In the genomic region with DNA sequence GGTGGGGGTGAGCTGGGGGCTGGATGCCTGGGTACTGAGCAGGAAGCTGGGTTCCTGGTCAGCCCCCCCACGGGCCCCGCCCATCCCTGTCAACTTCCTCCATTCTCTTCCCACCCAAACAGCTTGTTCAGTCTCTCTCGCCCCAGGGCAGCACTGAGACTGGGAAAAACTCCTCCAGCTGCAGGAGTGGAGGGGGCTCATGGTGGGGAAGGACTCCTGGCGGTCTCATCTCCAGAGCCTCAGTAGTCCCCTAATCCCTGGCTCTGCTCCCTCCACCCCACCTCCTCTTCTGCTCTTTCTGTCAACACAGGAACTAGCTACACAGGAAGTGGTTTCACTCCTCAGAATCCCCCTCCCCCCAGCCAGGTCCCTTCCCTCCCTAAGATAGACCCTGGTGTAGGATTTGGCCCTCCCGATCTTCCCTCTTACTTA, we compare ENCODE assay signal across 1 cellular context.
TF ChIP-seq lines count a peak whose summit lies in the region.

A gene with protein sequence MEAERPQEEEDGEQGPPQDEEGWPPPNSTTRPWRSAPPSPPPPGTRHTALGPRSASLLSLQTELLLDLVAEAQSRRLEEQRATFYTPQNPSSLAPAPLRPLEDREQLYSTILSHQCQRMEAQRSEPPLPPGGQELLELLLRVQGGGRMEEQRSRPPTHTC (minus strand): TSS at position 36 of the 432 bp plus-strand sequence. CDS start 130 bp downstream, outside the sequence.

TF ChIP-seq in K562, 482 proteins besides CTCF, POLR2A, EP300 and RAD21 (continued from another document and continues in another):
- TF ChIP-seq, protein P1, sequence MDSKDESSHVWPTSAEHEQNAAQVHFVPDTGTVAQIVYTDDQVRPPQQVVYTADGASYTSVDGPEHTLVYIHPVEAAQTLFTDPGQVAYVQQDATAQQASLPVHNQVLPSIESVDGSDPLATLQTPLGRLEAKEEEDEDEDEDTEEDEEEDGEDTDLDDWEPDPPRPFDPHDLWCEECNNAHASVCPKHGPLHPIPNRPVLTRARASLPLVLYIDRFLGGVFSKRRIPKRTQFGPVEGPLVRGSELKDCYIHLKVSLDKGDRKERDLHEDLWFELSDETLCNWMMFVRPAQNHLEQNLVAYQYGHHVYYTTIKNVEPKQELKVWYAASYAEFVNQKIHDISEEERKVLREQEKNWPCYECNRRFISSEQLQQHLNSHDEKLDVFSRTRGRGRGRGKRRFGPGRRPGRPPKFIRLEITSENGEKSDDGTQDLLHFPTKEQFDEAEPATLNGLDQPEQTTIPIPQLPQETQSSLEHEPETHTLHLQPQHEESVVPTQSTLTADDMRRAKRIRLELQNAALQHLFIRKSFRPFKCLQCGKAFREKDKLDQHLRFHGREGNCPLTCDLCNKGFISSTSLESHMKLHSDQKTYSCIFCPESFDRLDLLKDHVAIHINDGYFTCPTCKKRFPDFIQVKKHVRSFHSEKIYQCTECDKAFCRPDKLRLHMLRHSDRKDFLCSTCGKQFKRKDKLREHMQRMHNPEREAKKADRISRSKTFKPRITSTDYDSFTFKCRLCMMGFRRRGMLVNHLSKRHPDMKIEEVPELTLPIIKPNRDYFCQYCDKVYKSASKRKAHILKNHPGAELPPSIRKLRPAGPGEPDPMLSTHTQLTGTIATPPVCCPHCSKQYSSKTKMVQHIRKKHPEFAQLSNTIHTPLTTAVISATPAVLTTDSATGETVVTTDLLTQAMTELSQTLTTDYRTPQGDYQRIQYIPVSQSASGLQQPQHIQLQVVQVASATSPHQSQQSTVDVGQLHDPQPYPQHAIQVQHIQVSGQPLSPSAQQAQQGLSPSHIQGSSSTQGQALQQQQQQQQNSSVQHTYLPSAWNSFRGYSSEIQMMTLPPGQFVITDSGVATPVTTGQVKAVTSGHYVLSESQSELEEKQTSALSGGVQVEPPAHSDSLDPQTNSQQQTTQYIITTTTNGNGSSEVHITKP (IDR thresholded peaks at IDR 0.05; ENCODE audit: partially characterized antibody) = no peak
- TF ChIP-seq ZNF699 (CRISPR knock-in tag; IDR thresholded peaks at IDR 0.05; ENCODE audit: insufficient replicate concordance) (no peak), CEBPB (tag; IDR thresholded peaks at IDR 0.05) (no peak), SUPT5H (IDR thresholded peaks at IDR 0.05) (peak; percentile 76), NONO (IDR thresholded peaks at IDR 0.05; ENCODE audit: low read depth in 2 of 2, low read length in 1 of 2) (no peak), ZBED1 (IDR thresholded peaks at IDR 0.05) (no peak), TAF9B (IDR thresholded peaks at IDR 0.05; ENCODE audit: partially characterized antibody) (peak; percentile 71), SMAD1 (IDR thresholded peaks at IDR 0.05; ENCODE audit: low read depth, low read length, partially characterized antibody) (no peak), RBM15 (IDR thresholded peaks at IDR 0.05; ENCODE audit: insufficient read depth, low read length) (no peak), ZNF24 (IDR thresholded peaks at IDR 0.05) (no peak), HMG20A (CRISPR knock-in tag; conservative IDR thresholded peaks at IDR 0.05) (no peak), ARID2 (IDR thresholded peaks at IDR 0.05) (no peak), ILF3 (IDR thresholded peaks at IDR 0.05; ENCODE audit: borderline replicate concordance) (no peak), PYGO2 (tag; IDR thresholded peaks at IDR 0.05) (no peak), HLTF (IDR thresholded peaks at IDR 0.05) (no peak), PHF8 (IDR thresholded peaks at IDR 0.05; ENCODE audit: borderline replicate concordance, low read length) (peak; percentile 53; the same call in 1 of the 2 replicates), ZNF408 (CRISPR knock-in tag; IDR thresholded peaks at IDR 0.05; ENCODE audit: low read depth) (no peak), ZNF134 (CRISPR knock-in tag; conservative IDR thresholded peaks at IDR 0.05) (no peak), ZNF324 (CRISPR knock-in tag; IDR thresholded peaks at IDR 0.05) (no peak), MEF2D (tag; conservative IDR thresholded peaks at IDR 0.05; ENCODE audit: low read depth) (no peak), FOXA1 (IDR thresholded peaks at IDR 0.05; ENCODE audit: borderline replicate concordance) (no peak), CBX5 (IDR thresholded peaks at IDR 0.05; ENCODE audit: borderline replicate concordance, low read depth) (no peak), NFYB (IDR thresholded peaks at IDR 0.05; ENCODE audit: extremely low read depth, insufficient read length) (no peak)
- TF ChIP-seq, protein P2, sequence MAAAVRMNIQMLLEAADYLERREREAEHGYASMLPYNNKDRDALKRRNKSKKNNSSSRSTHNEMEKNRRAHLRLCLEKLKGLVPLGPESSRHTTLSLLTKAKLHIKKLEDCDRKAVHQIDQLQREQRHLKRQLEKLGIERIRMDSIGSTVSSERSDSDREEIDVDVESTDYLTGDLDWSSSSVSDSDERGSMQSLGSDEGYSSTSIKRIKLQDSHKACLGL (CRISPR knock-in tag; IDR thresholded peaks at IDR 0.05; ENCODE audit: borderline replicate concordance, poor library complexity, severe bottlenecking) = no peak
- TF ChIP-seq, protein P3, sequence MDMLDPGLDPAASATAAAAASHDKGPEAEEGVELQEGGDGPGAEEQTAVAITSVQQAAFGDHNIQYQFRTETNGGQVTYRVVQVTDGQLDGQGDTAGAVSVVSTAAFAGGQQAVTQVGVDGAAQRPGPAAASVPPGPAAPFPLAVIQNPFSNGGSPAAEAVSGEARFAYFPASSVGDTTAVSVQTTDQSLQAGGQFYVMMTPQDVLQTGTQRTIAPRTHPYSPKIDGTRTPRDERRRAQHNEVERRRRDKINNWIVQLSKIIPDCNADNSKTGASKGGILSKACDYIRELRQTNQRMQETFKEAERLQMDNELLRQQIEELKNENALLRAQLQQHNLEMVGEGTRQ (CRISPR knock-in tag; IDR thresholded peaks at IDR 0.05) = no peak
- TF ChIP-seq, protein P4, sequence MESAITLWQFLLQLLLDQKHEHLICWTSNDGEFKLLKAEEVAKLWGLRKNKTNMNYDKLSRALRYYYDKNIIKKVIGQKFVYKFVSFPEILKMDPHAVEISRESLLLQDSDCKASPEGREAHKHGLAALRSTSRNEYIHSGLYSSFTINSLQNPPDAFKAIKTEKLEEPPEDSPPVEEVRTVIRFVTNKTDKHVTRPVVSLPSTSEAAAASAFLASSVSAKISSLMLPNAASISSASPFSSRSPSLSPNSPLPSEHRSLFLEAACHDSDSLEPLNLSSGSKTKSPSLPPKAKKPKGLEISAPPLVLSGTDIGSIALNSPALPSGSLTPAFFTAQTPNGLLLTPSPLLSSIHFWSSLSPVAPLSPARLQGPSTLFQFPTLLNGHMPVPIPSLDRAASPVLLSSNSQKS (CRISPR knock-in tag; IDR thresholded peaks at IDR 0.05) = no peak
- TF ChIP-seq, protein P5, sequence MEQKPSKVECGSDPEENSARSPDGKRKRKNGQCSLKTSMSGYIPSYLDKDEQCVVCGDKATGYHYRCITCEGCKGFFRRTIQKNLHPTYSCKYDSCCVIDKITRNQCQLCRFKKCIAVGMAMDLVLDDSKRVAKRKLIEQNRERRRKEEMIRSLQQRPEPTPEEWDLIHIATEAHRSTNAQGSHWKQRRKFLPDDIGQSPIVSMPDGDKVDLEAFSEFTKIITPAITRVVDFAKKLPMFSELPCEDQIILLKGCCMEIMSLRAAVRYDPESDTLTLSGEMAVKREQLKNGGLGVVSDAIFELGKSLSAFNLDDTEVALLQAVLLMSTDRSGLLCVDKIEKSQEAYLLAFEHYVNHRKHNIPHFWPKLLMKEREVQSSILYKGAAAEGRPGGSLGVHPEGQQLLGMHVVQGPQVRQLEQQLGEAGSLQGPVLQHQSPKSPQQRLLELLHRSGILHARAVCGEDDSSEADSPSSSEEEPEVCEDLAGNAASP (IDR thresholded peaks at IDR 0.05) = no peak
- TF ChIP-seq, protein P6, sequence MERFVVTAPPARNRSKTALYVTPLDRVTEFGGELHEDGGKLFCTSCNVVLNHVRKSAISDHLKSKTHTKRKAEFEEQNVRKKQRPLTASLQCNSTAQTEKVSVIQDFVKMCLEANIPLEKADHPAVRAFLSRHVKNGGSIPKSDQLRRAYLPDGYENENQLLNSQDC (CRISPR knock-in tag; IDR thresholded peaks at IDR 0.05) = no peak
- TF ChIP-seq, protein P7, sequence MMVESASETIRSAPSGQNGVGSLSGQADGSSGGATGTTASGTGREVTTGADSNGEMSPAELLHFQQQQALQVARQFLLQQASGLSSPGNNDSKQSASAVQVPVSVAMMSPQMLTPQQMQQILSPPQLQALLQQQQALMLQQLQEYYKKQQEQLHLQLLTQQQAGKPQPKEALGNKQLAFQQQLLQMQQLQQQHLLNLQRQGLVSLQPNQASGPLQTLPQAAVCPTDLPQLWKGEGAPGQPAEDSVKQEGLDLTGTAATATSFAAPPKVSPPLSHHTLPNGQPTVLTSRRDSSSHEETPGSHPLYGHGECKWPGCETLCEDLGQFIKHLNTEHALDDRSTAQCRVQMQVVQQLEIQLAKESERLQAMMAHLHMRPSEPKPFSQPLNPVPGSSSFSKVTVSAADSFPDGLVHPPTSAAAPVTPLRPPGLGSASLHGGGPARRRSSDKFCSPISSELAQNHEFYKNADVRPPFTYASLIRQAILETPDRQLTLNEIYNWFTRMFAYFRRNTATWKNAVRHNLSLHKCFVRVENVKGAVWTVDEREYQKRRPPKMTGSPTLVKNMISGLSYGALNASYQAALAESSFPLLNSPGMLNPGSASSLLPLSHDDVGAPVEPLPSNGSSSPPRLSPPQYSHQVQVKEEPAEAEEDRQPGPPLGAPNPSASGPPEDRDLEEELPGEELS (CRISPR knock-in tag; IDR thresholded peaks at IDR 0.05; ENCODE audit: borderline replicate concordance) = no peak
- TF ChIP-seq, protein P8, sequence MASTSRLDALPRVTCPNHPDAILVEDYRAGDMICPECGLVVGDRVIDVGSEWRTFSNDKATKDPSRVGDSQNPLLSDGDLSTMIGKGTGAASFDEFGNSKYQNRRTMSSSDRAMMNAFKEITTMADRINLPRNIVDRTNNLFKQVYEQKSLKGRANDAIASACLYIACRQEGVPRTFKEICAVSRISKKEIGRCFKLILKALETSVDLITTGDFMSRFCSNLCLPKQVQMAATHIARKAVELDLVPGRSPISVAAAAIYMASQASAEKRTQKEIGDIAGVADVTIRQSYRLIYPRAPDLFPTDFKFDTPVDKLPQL (IDR thresholded peaks at IDR 0.05; ENCODE audit: extremely low read depth, insufficient read length) = no peak
- TF ChIP-seq, protein P9, sequence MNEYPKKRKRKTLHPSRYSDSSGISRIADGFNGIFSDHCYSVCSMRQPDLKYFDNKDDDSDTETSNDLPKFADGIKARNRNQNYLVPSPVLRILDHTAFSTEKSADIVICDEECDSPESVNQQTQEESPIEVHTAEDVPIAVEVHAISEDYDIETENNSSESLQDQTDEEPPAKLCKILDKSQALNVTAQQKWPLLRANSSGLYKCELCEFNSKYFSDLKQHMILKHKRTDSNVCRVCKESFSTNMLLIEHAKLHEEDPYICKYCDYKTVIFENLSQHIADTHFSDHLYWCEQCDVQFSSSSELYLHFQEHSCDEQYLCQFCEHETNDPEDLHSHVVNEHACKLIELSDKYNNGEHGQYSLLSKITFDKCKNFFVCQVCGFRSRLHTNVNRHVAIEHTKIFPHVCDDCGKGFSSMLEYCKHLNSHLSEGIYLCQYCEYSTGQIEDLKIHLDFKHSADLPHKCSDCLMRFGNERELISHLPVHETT (CRISPR knock-in tag; conservative IDR thresholded peaks at IDR 0.05 in 1 of 2, IDR thresholded peaks at IDR 0.05 in 1 of 2) = no peak
- TF ChIP-seq, protein P10, sequence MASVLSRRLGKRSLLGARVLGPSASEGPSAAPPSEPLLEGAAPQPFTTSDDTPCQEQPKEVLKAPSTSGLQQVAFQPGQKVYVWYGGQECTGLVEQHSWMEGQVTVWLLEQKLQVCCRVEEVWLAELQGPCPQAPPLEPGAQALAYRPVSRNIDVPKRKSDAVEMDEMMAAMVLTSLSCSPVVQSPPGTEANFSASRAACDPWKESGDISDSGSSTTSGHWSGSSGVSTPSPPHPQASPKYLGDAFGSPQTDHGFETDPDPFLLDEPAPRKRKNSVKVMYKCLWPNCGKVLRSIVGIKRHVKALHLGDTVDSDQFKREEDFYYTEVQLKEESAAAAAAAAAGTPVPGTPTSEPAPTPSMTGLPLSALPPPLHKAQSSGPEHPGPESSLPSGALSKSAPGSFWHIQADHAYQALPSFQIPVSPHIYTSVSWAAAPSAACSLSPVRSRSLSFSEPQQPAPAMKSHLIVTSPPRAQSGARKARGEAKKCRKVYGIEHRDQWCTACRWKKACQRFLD (CRISPR knock-in tag; IDR thresholded peaks at IDR 0.05) = no peak; the same call in 1 of the 2 replicates
- TF ChIP-seq, protein P11, sequence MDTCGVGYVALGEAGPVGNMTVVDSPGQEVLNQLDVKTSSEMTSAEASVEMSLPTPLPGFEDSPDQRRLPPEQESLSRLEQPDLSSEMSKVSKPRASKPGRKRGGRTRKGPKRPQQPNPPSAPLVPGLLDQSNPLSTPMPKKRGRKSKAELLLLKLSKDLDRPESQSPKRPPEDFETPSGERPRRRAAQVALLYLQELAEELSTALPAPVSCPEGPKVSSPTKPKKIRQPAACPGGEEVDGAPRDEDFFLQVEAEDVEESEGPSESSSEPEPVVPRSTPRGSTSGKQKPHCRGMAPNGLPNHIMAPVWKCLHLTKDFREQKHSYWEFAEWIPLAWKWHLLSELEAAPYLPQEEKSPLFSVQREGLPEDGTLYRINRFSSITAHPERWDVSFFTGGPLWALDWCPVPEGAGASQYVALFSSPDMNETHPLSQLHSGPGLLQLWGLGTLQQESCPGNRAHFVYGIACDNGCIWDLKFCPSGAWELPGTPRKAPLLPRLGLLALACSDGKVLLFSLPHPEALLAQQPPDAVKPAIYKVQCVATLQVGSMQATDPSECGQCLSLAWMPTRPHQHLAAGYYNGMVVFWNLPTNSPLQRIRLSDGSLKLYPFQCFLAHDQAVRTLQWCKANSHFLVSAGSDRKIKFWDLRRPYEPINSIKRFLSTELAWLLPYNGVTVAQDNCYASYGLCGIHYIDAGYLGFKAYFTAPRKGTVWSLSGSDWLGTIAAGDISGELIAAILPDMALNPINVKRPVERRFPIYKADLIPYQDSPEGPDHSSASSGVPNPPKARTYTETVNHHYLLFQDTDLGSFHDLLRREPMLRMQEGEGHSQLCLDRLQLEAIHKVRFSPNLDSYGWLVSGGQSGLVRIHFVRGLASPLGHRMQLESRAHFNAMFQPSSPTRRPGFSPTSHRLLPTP (IDR thresholded peaks at IDR 0.05; ENCODE audit: borderline replicate concordance, extremely low read depth, insufficient read length) = no peak
- TF ChIP-seq, protein P12, sequence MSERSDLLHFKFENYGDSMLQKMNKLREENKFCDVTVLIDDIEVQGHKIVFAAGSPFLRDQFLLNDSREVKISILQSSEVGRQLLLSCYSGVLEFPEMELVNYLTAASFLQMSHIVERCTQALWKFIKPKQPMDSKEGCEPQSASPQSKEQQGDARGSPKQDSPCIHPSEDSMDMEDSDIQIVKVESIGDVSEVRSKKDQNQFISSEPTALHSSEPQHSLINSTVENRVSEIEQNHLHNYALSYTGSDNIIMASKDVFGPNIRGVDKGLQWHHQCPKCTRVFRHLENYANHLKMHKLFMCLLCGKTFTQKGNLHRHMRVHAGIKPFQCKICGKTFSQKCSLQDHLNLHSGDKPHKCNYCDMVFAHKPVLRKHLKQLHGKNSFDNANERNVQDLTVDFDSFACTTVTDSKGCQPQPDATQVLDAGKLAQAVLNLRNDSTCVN (CRISPR knock-in tag; IDR thresholded peaks at IDR 0.05) = 0 out of 2 replicates have a peak, but pooled peaks have one; percentile 59
